11 cellular contexts compared by ENCODE assay signal in genomic region chr7:107982918-107983389, GRCh38. TPM values are rescaled to one million over a fixed set of nuclear protein-coding genes. Genes with fewer than 3 reads are reported as not detected.
DNase-seq lines count a peak whose midpoint lies in the region; ATAC-seq and TF ChIP-seq lines count a peak whose summit lies in the region.
"Had no signal": no experiment of that assay in that cellular context is flagged by ENCODE, and none has a peak within 500 bp of the region (broad histone marks: within the 10 kb centered on the region; RNA-seq: fewer than 3 reads in every experiment).

No MANE protein-coding gene starts in this region.

- H3K9me3 Mint-ChIP-seq in stimulated activated memory B cell treated with anti-CD40 and anti-IgM and Interleukin-4, amounts not matched to agents 10 μg/mL and 1 μg/mL and 100 μg/mL, for 72 hours, result no peaks in the 10 kb centered on the region
- H3K9me3 Mint-ChIP-seq: stimulated activated naive CD8-positive, alpha-beta T cell treated with anti-CD3 and anti-CD28 coated beads, Interleukin-15, Interleukin-2, amounts not matched to agents 100 ng/mL and 50 ng/mL, for 24 hours had no signal

- H2BK15ac ChIP-seq in mesenchymal stem cell (ENCODE audit: low read depth, poor library complexity, severe bottlenecking), result no peak overlapping the region

- H3K23ac ChIP-seq in mesenchymal stem cell (ENCODE audit: low read length in 2 of 2), result no peak overlapping the region

- no peak overlapping the region for H2AFZ ChIP-seq in mesenchymal stem cell (ENCODE audit: low read depth, low read length)

- no peak overlapping the region for H3K4ac ChIP-seq in mesenchymal stem cell (ENCODE audit: low read depth in 1 of 2, low read length in 2 of 2)

- peak overlapping the region; percentile 47 for H3K27ac ChIP-seq in mesenchymal stem cell (ENCODE audit: low read length, poor library complexity, severe bottlenecking)
- H3K27ac ChIP-seq: coronary artery had no signal

- H2BK120ac ChIP-seq in mesenchymal stem cell (ENCODE audit: low read depth, low read length), result no peak overlapping the region

- H3K14ac ChIP-seq in mesenchymal stem cell (ENCODE audit: low read length in 2 of 2), result no peak overlapping the region

- in situ Hi-C loops in astrocyte of the spinal cord (cut with HindIII; ENCODE audit: low sequenced_read_pairs), result no loop called here

- no peaks in the 10 kb centered on the region for H3K27me3 ChIP-seq in mesenchymal stem cell (ENCODE audit: control insufficient read depth in 1 of 2, insufficient read depth in 1 of 2, low read length in 2 of 2)

- H3K9ac ChIP-seq in mesenchymal stem cell (ENCODE audit: low read length), result no peak overlapping the region

- H3K4me1 Mint-ChIP-seq in stimulated activated memory B cell treated with anti-CD40 and anti-IgM and Interleukin-4, amounts not matched to agents 10 μg/mL and 1 μg/mL and 100 μg/mL, for 72 hours, result no peaks in the 10 kb centered on the region

- H3K27ac Mint-ChIP-seq in stimulated activated memory B cell treated with anti-CD40 and anti-IgM and Interleukin-4, amounts not matched to agents 10 μg/mL and 1 μg/mL and 100 μg/mL, for 72 hours, result no peak overlapping the region
- H3K27ac Mint-ChIP-seq: stimulated activated naive CD8-positive, alpha-beta T cell treated with anti-CD3 and anti-CD28 coated beads, Interleukin-15, Interleukin-2, amounts not matched to agents 100 ng/mL and 50 ng/mL, for 24 hours had no signal

- H3K18ac ChIP-seq in mesenchymal stem cell (ENCODE audit: low read depth in 1 of 2, low read length in 2 of 2), result no peak overlapping the region

- H2AK5ac ChIP-seq in mesenchymal stem cell (ENCODE audit: low read length, severe bottlenecking), result no peak overlapping the region

- no peak overlapping the region for H3K4me3 Mint-ChIP-seq in stimulated activated memory B cell treated with anti-CD40 and anti-IgM and Interleukin-4, amounts not matched to agents 10 μg/mL and 1 μg/mL and 100 μg/mL, for 72 hours
- H3K4me3 Mint-ChIP-seq: stimulated activated naive CD8-positive, alpha-beta T cell treated with anti-CD3 and anti-CD28 coated beads, Interleukin-15, Interleukin-2, amounts not matched to agents 100 ng/mL and 50 ng/mL, for 24 hours had no signal

- H3K4me1 ChIP-seq in mesenchymal stem cell (ENCODE audit: control insufficient read depth, insufficient read depth, low read depth, low read length), result peaks cover 3% of the 10 kb centered on the region

- H3K27me3 Mint-ChIP-seq in stimulated activated memory B cell treated with anti-CD40 and anti-IgM and Interleukin-4, amounts not matched to agents 10 μg/mL and 1 μg/mL and 100 μg/mL, for 72 hours, result peaks cover 11% of the 10 kb centered on the region

- WGBS in mesenchymal stem cell, result 73% methylated on average over 2 of the region's 2 CpGs

- H3K79me1 ChIP-seq in mesenchymal stem cell (replicated peaks; ENCODE audit: low read length, poor library complexity, severe bottlenecking), result no peaks in the 10 kb centered on the region

- no peak for ATAC-seq in HG02623 (IDR thresholded peaks at IDR 0.05; ENCODE audit: unreplicated experiment)
- no peak for ATAC-seq in stimulated activated memory B cell treated with anti-CD40 and anti-IgM and Interleukin-4, amounts not matched to agents 10 μg/mL and 1 μg/mL and 100 μg/mL, for 72 hours

- H2BK12ac ChIP-seq in mesenchymal stem cell (ENCODE audit: low read length in 2 of 2), result no peak overlapping the region

- DNase-seq in AG10803 (ENCODE audit: low read depth), result peak; percentile 75
- DNase-seq in LHCN-M2 (ENCODE audit: low read depth), result peak; percentile 24
- DNase-seq in astrocyte of the spinal cord (ENCODE audit: low read depth, low spot score), result peak; percentile 24
- no peak for DNase-seq in mesenchymal stem cell
- no peak for DNase-seq in GDM1 (lab: John Stamatoyannopoulos, UW)
- no peak for DNase-seq in COLO829 (ENCODE audit: low spot score)
- DNase-seq: Karpas-422 had no signal

- H4K91ac ChIP-seq in mesenchymal stem cell (ENCODE audit: low read length), result no peak overlapping the region

- H3K4me2 ChIP-seq in mesenchymal stem cell (ENCODE audit: low read length, poor library complexity, severe bottlenecking), result no peak overlapping the region

- no peak overlapping the region for H2BK5ac ChIP-seq in mesenchymal stem cell (ENCODE audit: low read depth, low read length, poor library complexity, severe bottlenecking)

- H4K8ac ChIP-seq in mesenchymal stem cell (ENCODE audit: low read length), result peak overlapping the region; percentile 49

- no peak overlapping the region for H3K4me3 ChIP-seq in AG10803 (ENCODE audit: low read length)
- no peak overlapping the region for H3K4me3 ChIP-seq in astrocyte of the spinal cord (ENCODE audit: low read depth, low read length)
- no peak overlapping the region for H3K4me3 ChIP-seq in mesenchymal stem cell (ENCODE audit: insufficient read depth in 1 of 2, low read depth in 1 of 2, low read length in 2 of 2)
- H3K4me3 ChIP-seq: coronary artery had no signal

- peak; percentile 46 for TF ChIP-seq CTCF in AG10803 (conservative IDR thresholded peaks at IDR 0.05; ENCODE audit: low read length)
- TF ChIP-seq CTCF in astrocyte of the spinal cord (IDR thresholded peaks at IDR 0.05; ENCODE audit: low read depth, low read length), result peak; percentile 42

- no peaks in the 10 kb centered on the region for H3K36me3 Mint-ChIP-seq in stimulated activated memory B cell treated with anti-CD40 and anti-IgM and Interleukin-4, amounts not matched to agents 10 μg/mL and 1 μg/mL and 100 μg/mL, for 72 hours

- H3K9me3 ChIP-seq in mesenchymal stem cell (ENCODE audit: control insufficient read depth, low read length), result no peaks in the 10 kb centered on the region

- peaks cover 27 to 90% of the 10 kb centered on the region in 2 experiments for H3K36me3 ChIP-seq in mesenchymal stem cell (ENCODE audit: control insufficient read depth in 1 of 2, insufficient read depth in 2 of 2, low read depth in 1 of 2, low read length in 2 of 2)

RNA-seq across cellular contexts. Expression of gene LAMB1, which starts 20.0 kb away (rescaled TPM):
- 140 and 161 TPM in 2 replicates for total RNA-seq in LHCN-M2 (2014; rRNA removed)
- 101 TPM for polyA plus RNA-seq in LHCN-M2 (2012)
- polyA plus RNA-seq in mesenchymal stem cell (2013, experiment 1 of 2), result 509 TPM
- polyA plus RNA-seq in mesenchymal stem cell (2013, experiment 2 of 2), result 467 TPM

Comparison
In these comparisons a context has a peak if more than half of its experiments do, and no peak if none do; other contexts are left out.
1. DNase-seq: peak in AG10803 (single experiment), LHCN-M2 (single experiment) and astrocyte of the spinal cord (single experiment); none in mesenchymal stem cell (single experiment), GDM1 (single experiment) and COLO829 (single experiment).